In genomic region chr2:223459328-223459939, GRCh38 we compare ENCODE assay signal across 10 cellular contexts.
DNase-seq lines count a peak whose midpoint lies in the region; TF ChIP-seq lines count a peak whose summit lies in the region.
"Had no signal": no experiment of that assay in that cellular context is flagged by ENCODE, and none has a peak within 500 bp of the region (broad histone marks: within the 10 kb centered on the region; RNA-seq: fewer than 3 reads in every experiment).

No MANE protein-coding gene starts in this region.

- WGBS in neuronal stem cell (ENCODE audit: extremely low coverage in 2 of 2, insufficient read length in 2 of 2, insufficient replicate concordance in 1 of 2), 2 donors, result no CpG with 5 or more reads among the region's 4 CpGs

- H3K4me3 ChIP-seq in ACC112 (ENCODE audit: low read depth, low read length) (no peak overlapping the region), OCI-LY3 (ENCODE audit: low read length) (no peak overlapping the region), fibroblast of mammary gland (ENCODE audit: control insufficient read depth, low read depth, low read length) (no peak overlapping the region), neuronal stem cell (ENCODE audit: low read length in 2 of 2) (no peak overlapping the region)
- H3K4me3 ChIP-seq in CD8-positive, alpha-beta memory T cell (ENCODE audit: low read length), result no peak overlapping the region
- H3K4me3 ChIP-seq in CD4-positive, alpha-beta memory T cell (ENCODE audit: low read length in 2 of 2), result no peak overlapping the region

- H3K18ac ChIP-seq in neuronal stem cell (ENCODE audit: low read length), result no peak overlapping the region

- DNase-seq in GM20000 (ENCODE audit: low spot score) (peak; percentile 7), fibroblast of mammary gland (ENCODE audit: low read depth) (peak; percentile 65), occipital lobe (lab: John Stamatoyannopoulos, UW) (no peak), neuronal stem cell (ENCODE audit: low spot score) (no peak)
- DNase-seq in CD8-positive, alpha-beta memory T cell, result no peak
- DNase-seq in CD4-positive, alpha-beta memory T cell, result no peak
- DNase-seq: naive thymus-derived CD4-positive, alpha-beta T cell had no signal

- H3K4me2 ChIP-seq in OCI-LY3 (ENCODE audit: low read length), result no peak overlapping the region
- no peak overlapping the region for H3K4me2 ChIP-seq in neuronal stem cell (ENCODE audit: insufficient read depth, low read length, poor library complexity, severe bottlenecking)

- H2BK12ac ChIP-seq in neuronal stem cell (ENCODE audit: low read length), result no peak overlapping the region

- H2BK15ac ChIP-seq in neuronal stem cell (ENCODE audit: low read length), result no peak overlapping the region

- H3K14ac ChIP-seq in neuronal stem cell (ENCODE audit: low read length), result no peak overlapping the region

- no peaks in the 10 kb centered on the region for H4K20me1 ChIP-seq in OCI-LY3 (ENCODE audit: insufficient read depth, low read length)

- H3K79me1 ChIP-seq in neuronal stem cell (ENCODE audit: low read depth, low read length), result no peaks in the 10 kb centered on the region

- H3K4me1 ChIP-seq in ACC112 (ENCODE audit: control insufficient read depth, insufficient read depth, low read length, unreplicated experiment) (peaks cover 25% of the 10 kb centered on the region), OCI-LY3 (ENCODE audit: low read length) (no peaks in the 10 kb centered on the region), neuronal stem cell (ENCODE audit: control insufficient read depth in 2 of 2, insufficient read depth in 1 of 2, low read depth in 1 of 2, low read length in 2 of 2) (no peaks in the 10 kb centered on the region)
- H3K4me1 ChIP-seq in CD8-positive, alpha-beta memory T cell (ENCODE audit: insufficient read depth, low read length), result no peaks in the 10 kb centered on the region
- H3K4me1 ChIP-seq in CD4-positive, alpha-beta memory T cell (ENCODE audit: insufficient read depth, low read length), result no peaks in the 10 kb centered on the region

- CTCF ChIA-PET in CD8-positive, alpha-beta memory T cell (lab: Charles Lee), result interaction anchor here (1.1 kb wide), 1 partner anchor 11 kb away, joined by 4 read pairs; no protein-coding TSS in a partner anchor
- CTCF ChIA-PET in CD4-positive, alpha-beta memory T cell (lab: Charles Lee; ENCODE audit: partially characterized antibody), result no interaction called here

- H3K23ac ChIP-seq in neuronal stem cell (ENCODE audit: low read depth, low read length, poor library complexity), result no peak overlapping the region

- H3K9me3 ChIP-seq in OCI-LY3 (ENCODE audit: insufficient read depth, low read length) (no peaks in the 10 kb centered on the region), neuronal stem cell (replicated peaks in 1 of 2; ENCODE audit: control insufficient read depth in 2 of 2, insufficient read depth in 1 of 2, low read depth in 1 of 2, low read length in 2 of 2) (peaks cover 0 to 15% of the 10 kb centered on the region in 2 donors)
- no peaks in the 10 kb centered on the region for H3K9me3 ChIP-seq in CD8-positive, alpha-beta memory T cell (ENCODE audit: low read length)
- no peaks in the 10 kb centered on the region for H3K9me3 ChIP-seq in CD4-positive, alpha-beta memory T cell (ENCODE audit: control insufficient read depth in 1 of 2, low read length in 2 of 2)

- peaks cover 0 to 5% (median 0%) of the 10 kb centered on the region in 5 donors for H3K9me3 Mint-ChIP-seq in CD8-positive, alpha-beta memory T cell
- H3K9me3 Mint-ChIP-seq in CD4-positive, alpha-beta memory T cell, result peaks cover 0 to 10% (median 6%) of the 10 kb centered on the region in 8 donors

- H4K8ac ChIP-seq in neuronal stem cell (ENCODE audit: low read depth, low read length), result no peak overlapping the region

- no peaks in the 10 kb centered on the region for H3K27me3 Mint-ChIP-seq in CD8-positive, alpha-beta memory T cell
- no peaks in the 10 kb centered on the region for H3K27me3 Mint-ChIP-seq in CD4-positive, alpha-beta memory T cell
- H3K27me3 Mint-ChIP-seq: activated naive CD4-positive, alpha-beta T cell treated with anti-CD3 and anti-CD28 coated beads, Interleukin-2, amount 50 U/mL, for 24 hours; naive thymus-derived CD4-positive, alpha-beta T cell had no signal

- H3K79me2 ChIP-seq in ACC112 (ENCODE audit: control insufficient read depth, insufficient read depth, low read length, unreplicated experiment) (no peaks in the 10 kb centered on the region), OCI-LY3 (ENCODE audit: low read length) (no peaks in the 10 kb centered on the region)

- peak overlapping the region; percentile 53 for H2AFZ ChIP-seq in ACC112 (ENCODE audit: low read length, unreplicated experiment)
- no peak overlapping the region for H2AFZ ChIP-seq in OCI-LY3 (ENCODE audit: low read depth, low read length)
- H2AFZ ChIP-seq in neuronal stem cell (ENCODE audit: low read length), result no peak overlapping the region

- TF ChIP-seq CTCF in GM20000 (IDR thresholded peaks at IDR 0.05; ENCODE audit: extremely low read depth, missing control alignments) (no peak), OCI-LY3 (IDR thresholded peaks at IDR 0.05; ENCODE audit: low read depth, low read length) (peak; percentile 52), fibroblast of mammary gland (conservative IDR thresholded peaks at IDR 0.05; ENCODE audit: control insufficient read depth, insufficient read depth, low read depth, low read length) (peak; percentile 43)

- no peaks in the 10 kb centered on the region for H3K27me3 ChIP-seq in ACC112 (ENCODE audit: insufficient read depth, low read length)
- H3K27me3 ChIP-seq in OCI-LY3 (ENCODE audit: low read depth, low read length), result no peaks in the 10 kb centered on the region; the same call in 1 of the 2 replicates
- no peaks in the 10 kb centered on the region for H3K27me3 ChIP-seq in neuronal stem cell (ENCODE audit: control insufficient read depth in 3 of 3, insufficient read depth in 3 of 3, low read depth in 1 of 3, low read length in 3 of 3)
- H3K27me3 ChIP-seq in CD8-positive, alpha-beta memory T cell (ENCODE audit: insufficient read depth, low read length, poor library complexity, severe bottlenecking), result no peaks in the 10 kb centered on the region
- no peaks in the 10 kb centered on the region for H3K27me3 ChIP-seq in CD4-positive, alpha-beta memory T cell (ENCODE audit: insufficient read depth, low read length)

- peak overlapping the region; percentile 77 for H3K27ac ChIP-seq in ACC112 (ENCODE audit: low read depth, low read length)
- H3K27ac ChIP-seq in OCI-LY3 (ENCODE audit: low read length), result no peak overlapping the region
- no peak overlapping the region for H3K27ac ChIP-seq in neuronal stem cell (replicated peaks; ENCODE audit: low read length)
- no peak overlapping the region for H3K27ac ChIP-seq in CD8-positive, alpha-beta memory T cell (ENCODE audit: low read depth, low read length)
- no peak overlapping the region for H3K27ac ChIP-seq in CD4-positive, alpha-beta memory T cell (ENCODE audit: low read depth, low read length)

- no peaks in the 10 kb centered on the region for H3K4me1 Mint-ChIP-seq in CD8-positive, alpha-beta memory T cell
- H3K4me1 Mint-ChIP-seq in CD4-positive, alpha-beta memory T cell, result no peaks in the 10 kb centered on the region
- H3K4me1 Mint-ChIP-seq: activated naive CD4-positive, alpha-beta T cell treated with anti-CD3 and anti-CD28 coated beads, Interleukin-2, amount 50 U/mL, for 24 hours had no signal

- H4K91ac ChIP-seq in neuronal stem cell (ENCODE audit: low read depth, low read length, poor library complexity), result no peak overlapping the region

- H2BK120ac ChIP-seq in neuronal stem cell (ENCODE audit: low read depth, low read length), result no peak overlapping the region

- H3K9ac ChIP-seq in OCI-LY3 (ENCODE audit: low read length) (no peak overlapping the region), neuronal stem cell (ENCODE audit: low read depth, low read length, poor library complexity) (no peak overlapping the region)

- intact Hi-C loops in CD4-positive, alpha-beta memory T cell (cut with micrococcal nuclease), result no loop called here

- no peak overlapping the region for H3K27ac Mint-ChIP-seq in CD8-positive, alpha-beta memory T cell
- no peak overlapping the region for H3K27ac Mint-ChIP-seq in CD4-positive, alpha-beta memory T cell
- H3K27ac Mint-ChIP-seq: activated naive CD4-positive, alpha-beta T cell treated with anti-CD3 and anti-CD28 coated beads, Interleukin-2, amount 50 U/mL, for 24 hours; naive thymus-derived CD4-positive, alpha-beta T cell had no signal

- no peaks in the 10 kb centered on the region for H3K36me3 Mint-ChIP-seq in CD8-positive, alpha-beta memory T cell
- H3K36me3 Mint-ChIP-seq in CD4-positive, alpha-beta memory T cell, result no peaks in the 10 kb centered on the region
- H3K36me3 Mint-ChIP-seq: activated naive CD4-positive, alpha-beta T cell treated with anti-CD3 and anti-CD28 coated beads, Interleukin-2, amount 50 U/mL, for 24 hours; naive thymus-derived CD4-positive, alpha-beta T cell had no signal

- no peak overlapping the region for H2BK5ac ChIP-seq in neuronal stem cell (ENCODE audit: low read length)

- POLR2A ChIA-PET in CD8-positive, alpha-beta memory T cell (lab: Charles Lee), result no interaction called here
- POLR2A ChIA-PET in CD4-positive, alpha-beta memory T cell (lab: Charles Lee; ENCODE audit: partially characterized antibody), result no interaction called here

- no peak overlapping the region for H3K4me3 Mint-ChIP-seq in CD8-positive, alpha-beta memory T cell
- no peak overlapping the region for H3K4me3 Mint-ChIP-seq in CD4-positive, alpha-beta memory T cell
- H3K4me3 Mint-ChIP-seq: activated naive CD4-positive, alpha-beta T cell treated with anti-CD3 and anti-CD28 coated beads, Interleukin-2, amount 50 U/mL, for 24 hours; naive thymus-derived CD4-positive, alpha-beta T cell had no signal

- H2AK5ac ChIP-seq in neuronal stem cell (ENCODE audit: low read depth, low read length), result no peak overlapping the region

- no peaks in the 10 kb centered on the region for H3K36me3 ChIP-seq in ACC112 (ENCODE audit: insufficient read depth, low read length)
- H3K36me3 ChIP-seq in OCI-LY3 (replicated peaks; ENCODE audit: low read depth, low read length), result no peaks in the 10 kb centered on the region
- H3K36me3 ChIP-seq in neuronal stem cell (replicated peaks in 1 of 2; ENCODE audit: control insufficient read depth in 2 of 2, insufficient read depth in 2 of 2, low read length in 2 of 2), result no peaks in the 10 kb centered on the region
- no peaks in the 10 kb centered on the region for H3K36me3 ChIP-seq in CD8-positive, alpha-beta memory T cell (ENCODE audit: insufficient read depth, low read length)
- no peaks in the 10 kb centered on the region for H3K36me3 ChIP-seq in CD4-positive, alpha-beta memory T cell (ENCODE audit: insufficient read depth, low read length)

- no peak overlapping the region for H3K4ac ChIP-seq in neuronal stem cell (ENCODE audit: low read length)

Comparison
In these comparisons a context has a peak if more than half of its experiments do, and no peak if none do; other contexts are left out.
1. DNase-seq: peak in GM20000 (single experiment) and fibroblast of mammary gland (single experiment); none in occipital lobe (single experiment), neuronal stem cell (single experiment), CD8-positive, alpha-beta memory T cell (0 of 5) and CD4-positive, alpha-beta memory T cell (0 of 5).